ENCODE assay signal across 20 cellular contexts in genomic region chr22:47443836-47444745, GRCh38.
A peak's percentile ranks its signal among the peaks of the same experiment; 100 is the strongest.
DNase-seq lines count a peak whose midpoint lies in the region; ATAC-seq and TF ChIP-seq lines count a peak whose summit lies in the region.
"Had no signal": no experiment of that assay in that cellular context is flagged by ENCODE, and none has a peak within 500 bp of the region (broad histone marks: within the 10 kb centered on the region; RNA-seq: fewer than 3 reads in every experiment).

No MANE protein-coding gene starts in this region.

- peaks cover 4% of the 10 kb centered on the region for H3K9me3 ChIP-seq in lower lobe of right lung

- H3K27me3 Mint-ChIP-seq in activated CD4-positive, alpha-beta memory T cell treated with anti-CD3 and anti-CD28 coated beads, Interleukin-2, amount 10 ng/mL, durations not matched to agents 7 days and 5 days = no peaks in the 10 kb centered on the region
- H3K27me3 Mint-ChIP-seq in activated CD4-positive, alpha-beta memory T cell treated with anti-CD3 and anti-CD28 coated beads for 36 hours = peaks cover 7% of the 10 kb centered on the region
- no peaks in the 10 kb centered on the region for H3K27me3 Mint-ChIP-seq in osteocyte (ENCODE audit: unreplicated experiment)

- TF ChIP-seq CTCF in coronary artery (IDR thresholded peaks at IDR 0.05) (no peak), osteocyte (IDR thresholded peaks at IDR 0.05) (no peak), lower lobe of right lung (IDR thresholded peaks at IDR 0.05) (no peak)

- POLR2A ChIA-PET in activated CD4-positive, alpha-beta memory T cell treated with anti-CD3 and anti-CD28 coated beads, Interleukin-2, amount 10 ng/mL, durations not matched to agents 7 days and 5 days (lab: Charles Lee) = no interaction called here
- POLR2A ChIA-PET in activated CD4-positive, alpha-beta memory T cell treated with anti-CD3 and anti-CD28 coated beads for 36 hours (lab: Charles Lee) = no interaction called here

- no peaks in the 10 kb centered on the region for H3K4me1 Mint-ChIP-seq in activated CD4-positive, alpha-beta memory T cell treated with anti-CD3 and anti-CD28 coated beads, Interleukin-2, amount 10 ng/mL, durations not matched to agents 7 days and 5 days
- no peaks in the 10 kb centered on the region for H3K4me1 Mint-ChIP-seq in activated CD4-positive, alpha-beta memory T cell treated with anti-CD3 and anti-CD28 coated beads for 36 hours (ENCODE audit: low read depth)
- H3K4me1 Mint-ChIP-seq in osteocyte (ENCODE audit: unreplicated experiment) = no peaks in the 10 kb centered on the region
- H3K4me1 Mint-ChIP-seq: B cell; CD4-positive, CD25-positive, alpha-beta regulatory T cell; H9 had no signal

- H3K9me3 Mint-ChIP-seq in activated CD4-positive, alpha-beta memory T cell treated with anti-CD3 and anti-CD28 coated beads, Interleukin-2, amount 10 ng/mL, durations not matched to agents 7 days and 5 days = peaks cover 8% of the 10 kb centered on the region
- peaks cover 19% of the 10 kb centered on the region for H3K9me3 Mint-ChIP-seq in activated CD4-positive, alpha-beta memory T cell treated with anti-CD3 and anti-CD28 coated beads for 36 hours
- H3K9me3 Mint-ChIP-seq in osteocyte (ENCODE audit: unreplicated experiment) = peaks cover 26% of the 10 kb centered on the region

- H3K36me3 Mint-ChIP-seq in activated CD4-positive, alpha-beta memory T cell treated with anti-CD3 and anti-CD28 coated beads, Interleukin-2, amount 10 ng/mL, durations not matched to agents 7 days and 5 days (ENCODE audit: low read depth) = no peaks in the 10 kb centered on the region
- no peaks in the 10 kb centered on the region for H3K36me3 Mint-ChIP-seq in activated CD4-positive, alpha-beta memory T cell treated with anti-CD3 and anti-CD28 coated beads for 36 hours
- H3K36me3 Mint-ChIP-seq in osteocyte (ENCODE audit: unreplicated experiment) = no peaks in the 10 kb centered on the region
- H3K36me3 Mint-ChIP-seq: CD4-positive, CD25-positive, alpha-beta regulatory T cell; CD8-positive, alpha-beta T cell had no signal

- peak; percentile 4 for DNase-seq in activated CD4-positive, alpha-beta memory T cell treated with anti-CD3 and anti-CD28 coated beads, Interleukin-2, amount 10 ng/mL, durations not matched to agents 7 days and 5 days
- no peak for DNase-seq in activated CD4-positive, alpha-beta memory T cell treated with anti-CD3 and anti-CD28 coated beads for 36 hours
- peak; percentile 49 for DNase-seq in coronary artery (ENCODE audit: low spot score)
- peak; percentile 82 for DNase-seq in osteocyte (ENCODE audit: extremely low spot score, unreplicated experiment)
- peak; percentile 34 for DNase-seq in ureter (ENCODE audit: low spot score)
- DNase-seq in lower lobe of right lung = no peak
- no peak for DNase-seq in GOT3 (lab: John Stamatoyannopoulos, UW)
- DNase-seq: Caco-2; CD4-positive, CD25-positive, alpha-beta regulatory T cell; CD8-positive, alpha-beta T cell; DMS153; DND-41; GM23248; H9; HFFc6 had no signal

- H3K27ac Mint-ChIP-seq in activated CD4-positive, alpha-beta memory T cell treated with anti-CD3 and anti-CD28 coated beads, Interleukin-2, amount 10 ng/mL, durations not matched to agents 7 days and 5 days = no peak overlapping the region
- H3K27ac Mint-ChIP-seq in activated CD4-positive, alpha-beta memory T cell treated with anti-CD3 and anti-CD28 coated beads for 36 hours = no peak overlapping the region
- no peak overlapping the region for H3K27ac Mint-ChIP-seq in osteocyte (ENCODE audit: unreplicated experiment)
- H3K27ac Mint-ChIP-seq: B cell; CD4-positive, CD25-positive, alpha-beta regulatory T cell; CD8-positive, alpha-beta T cell; H9; HFFc6 had no signal

- H3K4me3 ChIP-seq in coronary artery (no peak overlapping the region), lower lobe of right lung (no peak overlapping the region)
- H3K4me3 ChIP-seq: BLaER1, GM23248 had no signal

- no peaks in the 10 kb centered on the region for H3K4me1 ChIP-seq in lower lobe of right lung
- H3K4me1 ChIP-seq: BLaER1, Caco-2 had no signal

- no peaks in the 10 kb centered on the region for H3K36me3 ChIP-seq in lower lobe of right lung
- H3K36me3 ChIP-seq: BLaER1 had no signal

- no peak overlapping the region for H3K4me3 Mint-ChIP-seq in activated CD4-positive, alpha-beta memory T cell treated with anti-CD3 and anti-CD28 coated beads, Interleukin-2, amount 10 ng/mL, durations not matched to agents 7 days and 5 days
- no peak overlapping the region for H3K4me3 Mint-ChIP-seq in activated CD4-positive, alpha-beta memory T cell treated with anti-CD3 and anti-CD28 coated beads for 36 hours
- H3K4me3 Mint-ChIP-seq in osteocyte (ENCODE audit: unreplicated experiment) = no peak overlapping the region
- H3K4me3 Mint-ChIP-seq: B cell; CD4-positive, CD25-positive, alpha-beta regulatory T cell; CD8-positive, alpha-beta T cell; H9; HFFc6 had no signal

- intact Hi-C loops in activated CD4-positive, alpha-beta memory T cell treated with anti-CD3 and anti-CD28 coated beads for 36 hours (cut with micrococcal nuclease) = no loop called here
- intact Hi-C loops in lower lobe of right lung (cut with DNase I) = no loop called here

- no peaks in the 10 kb centered on the region for H3K27me3 ChIP-seq in lower lobe of right lung (ENCODE audit: low read depth)
- H3K27me3 ChIP-seq: BLaER1 had no signal

- H3K27ac ChIP-seq in coronary artery (no peak overlapping the region), lower lobe of right lung (no peak overlapping the region)
- H3K27ac ChIP-seq: 22Rv1, BLaER1, C4-2B, GM23248 had no signal

- ATAC-seq in lower lobe of right lung (no peak), HG03571 (IDR thresholded peaks at IDR 0.05; ENCODE audit: unreplicated experiment) (no peak)
- ATAC-seq: CD8-positive, alpha-beta T cell had no signal

- CTCF ChIA-PET in activated CD4-positive, alpha-beta memory T cell treated with anti-CD3 and anti-CD28 coated beads, Interleukin-2, amount 10 ng/mL, durations not matched to agents 7 days and 5 days (lab: Charles Lee) = no interaction called here
- CTCF ChIA-PET in activated CD4-positive, alpha-beta memory T cell treated with anti-CD3 and anti-CD28 coated beads for 36 hours (lab: Charles Lee) = no interaction called here

Comparison
In these comparisons a context has a peak if more than half of its experiments do, and no peak if none do; other contexts are left out.
1. DNase-seq: peak in activated CD4-positive, alpha-beta memory T cell treated with anti-CD3 and anti-CD28 coated beads, Interleukin-2, amount 10 ng/mL, durations not matched to agents 7 days and 5 days (single experiment), coronary artery (single experiment), osteocyte (single experiment) and ureter (single experiment); none in activated CD4-positive, alpha-beta memory T cell treated with anti-CD3 and anti-CD28 coated beads for 36 hours (single experiment), lower lobe of right lung (single experiment) and GOT3 (single experiment).